In the genomic region with DNA sequence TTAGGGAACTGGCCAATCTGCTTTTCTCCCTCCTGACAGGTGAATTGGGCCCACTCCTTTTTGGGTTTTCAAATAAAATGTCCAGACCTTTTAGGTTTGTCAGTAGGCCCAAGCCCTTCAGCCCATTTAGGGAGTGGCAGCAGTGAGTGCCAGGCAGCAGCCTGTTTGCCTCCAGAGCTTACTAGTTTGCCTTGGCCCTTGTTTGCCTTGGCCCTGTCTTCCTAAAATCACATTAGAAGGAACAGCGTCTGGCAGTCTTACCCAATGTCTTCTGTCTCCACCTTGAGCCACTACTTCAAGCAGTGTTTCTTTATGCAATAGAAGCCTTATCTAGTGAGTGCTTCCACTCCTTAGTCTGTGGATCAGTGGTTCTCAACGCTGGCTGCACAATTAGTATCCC, we compare ENCODE assay signal across 24 cellular contexts.
A peak's percentile ranks its signal among the peaks of the same experiment; 100 is the strongest.
DNase-seq lines count a peak whose midpoint lies in the region; ATAC-seq and TF ChIP-seq lines count a peak whose summit lies in the region.
"Had no signal": no experiment of that assay in that cellular context is flagged by ENCODE, and none has a peak within 500 bp of the region (broad histone marks: within the 10 kb centered on the region; RNA-seq: fewer than 3 reads in every experiment).

No MANE protein-coding gene starts in this region.

- H3K27ac ChIP-seq in cardiac muscle cell: peak overlapping the region; percentile 62
- H3K27ac ChIP-seq in heart right ventricle: no peak overlapping the region
- H3K27ac ChIP-seq in prostate gland: peak overlapping the region; percentile 51 to 58
- H3K27ac ChIP-seq in colonic mucosa: no peak overlapping the region
- H3K27ac ChIP-seq: coronary artery, upper lobe of left lung had no signal

- H3K27me3 ChIP-seq in cardiac muscle cell (no peaks in the 10 kb centered on the region), heart right ventricle (peaks cover 0 to 6% (median 0%) of the 10 kb centered on the region in 7 donors), prostate gland (replicated peaks; ENCODE audit: insufficient read depth) (no peaks in the 10 kb centered on the region), colonic mucosa (no peaks in the 10 kb centered on the region)
- H3K27me3 ChIP-seq: upper lobe of left lung had no signal

- WGBS in heart right ventricle, 2 donors: 51 to 60% methylated on average over 2 of the region's 2 CpGs
- whole genome bisulfite sequencing in prostate gland: 11% methylated on average over 2 of the region's 2 CpGs

- H3K9me3 ChIP-seq in cardiac muscle cell (ENCODE audit: low read depth) (no peaks in the 10 kb centered on the region), heart right ventricle (no peaks in the 10 kb centered on the region), prostate gland (no peaks in the 10 kb centered on the region), colonic mucosa (no peaks in the 10 kb centered on the region)
- H3K9me3 ChIP-seq: upper lobe of left lung had no signal

- TF ChIP-seq POLR2A in prostate gland (IDR thresholded peaks at IDR 0.05): no peak

- no peaks in the 10 kb centered on the region for H3K36me3 ChIP-seq in cardiac muscle cell
- no peaks in the 10 kb centered on the region for H3K36me3 ChIP-seq in heart right ventricle
- H3K36me3 ChIP-seq in prostate gland: no peaks in the 10 kb centered on the region
- no peaks in the 10 kb centered on the region for H3K36me3 ChIP-seq in colonic mucosa
- H3K36me3 ChIP-seq: upper lobe of left lung had no signal

- ATAC-seq in heart right ventricle (no peak), HG02678 (IDR thresholded peaks at IDR 0.05; ENCODE audit: unreplicated experiment) (no peak)
- ATAC-seq: activated CD4-positive, alpha-beta T cell treated with anti-CD3 and anti-CD28 coated beads for 36 hours; activated CD8-positive, alpha-beta T cell treated with anti-CD3 and anti-CD28 coated beads for 36 hours; left lobe of liver; Panc1 had no signal

- H3K4me3 ChIP-seq in cardiac muscle cell (no peak overlapping the region), heart right ventricle (no peak overlapping the region), prostate gland (no peak overlapping the region), colonic mucosa (no peak overlapping the region)
- H3K4me3 ChIP-seq: coronary artery, upper lobe of left lung had no signal

- no peak for TF ChIP-seq CTCF in cardiac muscle cell (IDR thresholded peaks at IDR 0.05; ENCODE audit: low read depth, low read length)
- TF ChIP-seq CTCF in heart right ventricle (IDR thresholded peaks at IDR 0.05): no peak
- peak in 1 of 4 experiments; percentile 9 for TF ChIP-seq CTCF in prostate gland (IDR thresholded peaks at IDR 0.05)
- no peak for TF ChIP-seq CTCF in colonic mucosa (IDR thresholded peaks at IDR 0.05)

- H3K9ac ChIP-seq in colonic mucosa (ENCODE audit: low read depth in 2 of 2, low read length in 2 of 2): no peak overlapping the region

- DNase-seq in cardiac muscle cell (ENCODE audit: low read depth in 1 of 2, low spot score in 1 of 2) (peak in 1 of 2 donors; percentile 21), heart right ventricle (no peak), fibroblast of gingiva (ENCODE audit: low read depth) (peak; percentile 33), prostate gland (ENCODE audit: low spot score) (peak; percentile 80), 8988T (no peak), DMS79 (lab: John Stamatoyannopoulos, UW) (no peak), colonic mucosa (no peak)
- DNase-seq: activated CD4-positive, alpha-beta T cell treated with anti-CD3 and anti-CD28 coated beads for 36 hours; activated CD8-positive, alpha-beta T cell treated with anti-CD3 and anti-CD28 coated beads for 36 hours; activated naive CD4-positive, alpha-beta T cell treated with anti-CD3 and anti-CD28 coated beads for 36 hours; amniotic stem cell; effector CD8-positive, alpha-beta T cell; HFFc6; immature natural killer cell; NCI-H1417; NCI-H2029 treated with DMSO at 0.1 percent for 48 hours; NCI-H526 treated with DMSO at 0.1 percent for 48 hours; SHP77; stimulated activated CD4-positive, alpha-beta T cell treated with anti-CD3 and anti-CD28 coated beads, Interleukin-4, amount 100 ng/mL, for 1 hour had no signal

- peaks cover under 1% of the 10 kb centered on the region for H3K4me1 ChIP-seq in cardiac muscle cell (ENCODE audit: low read depth)
- peaks cover 0 to 2% (median 0%) of the 10 kb centered on the region in 9 donors for H3K4me1 ChIP-seq in heart right ventricle
- no peaks in the 10 kb centered on the region for H3K4me1 ChIP-seq in prostate gland (replicated peaks)
- H3K4me1 ChIP-seq in colonic mucosa: no peaks in the 10 kb centered on the region
- H3K4me1 ChIP-seq: upper lobe of left lung had no signal

- intact Hi-C loops in heart right ventricle (cut with DNase I): no loop called here
- intact Hi-C loops in prostate gland (cut with DNase I): no loop called here
- intact Hi-C loops in colonic mucosa (cut with DNase I): no loop called here

Comparison
In these comparisons a context has a peak if more than half of its experiments do, and no peak if none do; other contexts are left out.
1. H3K27ac ChIP-seq: peak in cardiac muscle cell (single experiment) and prostate gland (2 of 2); none in heart right ventricle (0 of 10) and colonic mucosa (single experiment).
2. DNase-seq: peak in fibroblast of gingiva (single experiment) and prostate gland (single experiment); none in heart right ventricle (0 of 2), 8988T (single experiment), DMS79 (single experiment) and colonic mucosa (single experiment).